Comparison of ENCODE assay signal across 18 cellular contexts in the genomic region with DNA sequence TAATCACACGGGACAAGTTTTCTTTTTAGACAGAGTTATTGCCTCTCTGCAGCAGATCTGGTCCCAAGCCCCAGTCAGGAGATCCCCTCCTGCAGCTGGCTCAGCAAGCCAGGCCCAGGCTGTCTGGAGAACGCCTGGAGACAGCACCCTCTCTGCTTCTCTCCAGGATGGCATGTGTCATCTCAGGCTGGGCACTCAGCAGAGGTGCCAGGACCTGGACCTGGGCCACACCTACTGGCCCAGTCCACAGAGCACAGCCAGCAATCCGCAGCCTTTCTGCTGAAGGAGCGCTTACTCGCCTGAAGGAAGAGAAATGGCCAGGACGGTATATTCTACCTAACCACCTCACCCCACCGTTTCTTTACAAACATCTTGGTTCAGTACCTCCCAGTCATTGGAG.
"Had no signal": no experiment of that assay in that cellular context is flagged by ENCODE, and none has a peak within 500 bp of the region (broad histone marks: within the 10 kb centered on the region; RNA-seq: fewer than 3 reads in every experiment).

No MANE protein-coding gene starts in this region.

- H3K27ac ChIP-seq: body of pancreas, colonic mucosa, lower lobe of right lung, parathyroid adenoma, thoracic aorta, WERI-Rb-1 had no signal

- DNase-seq: activated CD4-positive, alpha-beta T cell treated with anti-CD3 and anti-CD28 coated beads for 1 hour; activated CD4-positive, alpha-beta T cell treated with anti-CD3 and anti-CD28 coated beads, Interleukin-2, amount 50 U/mL, for 4 hours; activated naive CD4-positive, alpha-beta T cell treated with Interleukin-2 at 50 U/mL for 16 hours; body of pancreas; colonic mucosa; endodermal cell; erythroblast; left colon; lower lobe of right lung; stimulated activated CD4-positive, alpha-beta T cell treated with anti-CD3 and anti-CD28 coated beads, Interleukin-2, amount 100 ng/mL, for 24 hours; SW 1271; T-helper 2 cell; WERI-Rb-1 had no signal

- H3K27me3 ChIP-seq: body of pancreas, colonic mucosa had no signal

- H3K79me2 ChIP-seq: parathyroid adenoma had no signal

- H3K9me3 Mint-ChIP-seq: activated T-helper 1 cell treated with anti-CD3 and anti-CD28 coated beads, Interleukin-12 subunit alpha, Interleukin-12 subunit beta, Interleukin-2, Interleukin-4 antibody, amounts not matched to agents 30 ng/mL and 10 ng/mL and 1 ng/mL, durations not matched to agents 14 hours and 24 hours and 36 hours; endodermal cell; natural killer cell treated with Interleukin-12 subunit alpha and Interleukin-12 subunit beta and Interleukin-15 and Interleukin-18, amount 100 ng/mL, for 72 hours; stimulated activated naive CD8-positive, alpha-beta T cell treated with anti-CD3 and anti-CD28 coated beads, Interleukin-15, Interleukin-2, amounts not matched to agents 100 ng/mL and 50 ng/mL, for 24 hours had no signal

- H3K4me1 ChIP-seq: parathyroid adenoma had no signal

- H3K9ac ChIP-seq: parathyroid adenoma had no signal

- H3K4me3 ChIP-seq: body of pancreas, colonic mucosa, lower lobe of right lung, thoracic aorta had no signal

- H3K4me1 Mint-ChIP-seq: endodermal cell had no signal

- H3K27ac Mint-ChIP-seq: activated T-helper 1 cell treated with anti-CD3 and anti-CD28 coated beads, Interleukin-12 subunit alpha, Interleukin-12 subunit beta, Interleukin-2, Interleukin-4 antibody, amounts not matched to agents 30 ng/mL and 10 ng/mL and 1 ng/mL, durations not matched to agents 14 hours and 24 hours and 36 hours; endodermal cell; natural killer cell treated with Interleukin-12 subunit alpha and Interleukin-12 subunit beta and Interleukin-15 and Interleukin-18, amount 100 ng/mL, for 72 hours; stimulated activated naive CD8-positive, alpha-beta T cell treated with anti-CD3 and anti-CD28 coated beads, Interleukin-15, Interleukin-2, amounts not matched to agents 100 ng/mL and 50 ng/mL, for 24 hours had no signal

- ATAC-seq: body of pancreas; left colon; lower lobe of right lung; natural killer cell treated with Interleukin-12 subunit alpha and Interleukin-12 subunit beta and Interleukin-15 and Interleukin-18, amount 100 ng/mL, for 72 hours had no signal

- H3K36me3 ChIP-seq: colonic mucosa, lower lobe of right lung, thoracic aorta, WERI-Rb-1 had no signal

- H2AFZ ChIP-seq: parathyroid adenoma had no signal

- H3K36me3 Mint-ChIP-seq: natural killer cell treated with Interleukin-12 subunit alpha and Interleukin-12 subunit beta and Interleukin-15 and Interleukin-18, amount 100 ng/mL, for 72 hours had no signal

- H3K4me3 Mint-ChIP-seq: activated T-helper 1 cell treated with anti-CD3 and anti-CD28 coated beads, Interleukin-12 subunit alpha, Interleukin-12 subunit beta, Interleukin-2, Interleukin-4 antibody, amounts not matched to agents 30 ng/mL and 10 ng/mL and 1 ng/mL, durations not matched to agents 14 hours and 24 hours and 36 hours; endodermal cell; natural killer cell treated with Interleukin-12 subunit alpha and Interleukin-12 subunit beta and Interleukin-15 and Interleukin-18, amount 100 ng/mL, for 72 hours; stimulated activated naive CD8-positive, alpha-beta T cell treated with anti-CD3 and anti-CD28 coated beads, Interleukin-15, Interleukin-2, amounts not matched to agents 100 ng/mL and 50 ng/mL, for 24 hours had no signal

- H3K9me3 ChIP-seq: body of pancreas, colonic mucosa, lower lobe of right lung, thoracic aorta had no signal
